ENCODE assay signal across 1 cellular context in genomic region chr19:11404588-11405258, GRCh38.
TF ChIP-seq lines count a peak whose summit lies in the region.

No MANE protein-coding gene starts in this region.

TF ChIP-seq in GM23338, 12 proteins besides CTCF, POLR2A, EP300 and RAD21 (continued from another document):
- TF ChIP-seq REST (IDR thresholded peaks at IDR 0.05; ENCODE audit: unreplicated experiment), result no peak
- no peak for TF ChIP-seq EZH2 (IDR thresholded peaks at IDR 0.05; ENCODE audit: low read depth, unreplicated experiment)
- TF ChIP-seq ZNF462 (CRISPR knock-in tag; IDR thresholded peaks at IDR 0.05), result no peak
- no peak for TF ChIP-seq JUNB (IDR thresholded peaks at IDR 0.05; ENCODE audit: unreplicated experiment)
- no peak for TF ChIP-seq POLR2AphosphoS5 (IDR thresholded peaks at IDR 0.05; ENCODE audit: low read depth)
- no peak for TF ChIP-seq EZH2phosphoT487 (IDR thresholded peaks at IDR 0.05; ENCODE audit: unreplicated experiment)
- TF ChIP-seq ETS1 (IDR thresholded peaks at IDR 0.05), result no peak
- TF ChIP-seq ZNF114 (CRISPR knock-in tag; IDR thresholded peaks at IDR 0.05), result no peak
- no peak for TF ChIP-seq ZNF331 (CRISPR knock-in tag; IDR thresholded peaks at IDR 0.05; ENCODE audit: low read depth)
- TF ChIP-seq CREB1 (CRISPR knock-in tag; IDR thresholded peaks at IDR 0.05; ENCODE audit: low read depth), result no peak
